In genomic region chr12:122851820-122852219, GRCh38 we compare ENCODE assay signal across 12 cellular contexts. TPM values are rescaled to one million over a fixed set of nuclear protein-coding genes. Genes with fewer than 3 reads are reported as not detected.
DNase-seq lines count a peak whose midpoint lies in the region; ATAC-seq and TF ChIP-seq lines count a peak whose summit lies in the region.
"Had no signal": no experiment of that assay in that cellular context is flagged by ENCODE, and none has a peak within 500 bp of the region (broad histone marks: within the 10 kb centered on the region; RNA-seq: fewer than 3 reads in every experiment).

No MANE protein-coding gene starts in this region.

- POLR2A ChIA-PET in AG04450 (lab: Yijun Ruan, JAX) (interaction anchor here (0.5 to 0.8 kb wide), 2 partner anchors 15 to 18 kb away, joined by 3 read pairs; no protein-coding TSS in a partner anchor), PC-9 (lab: Charles Lee; ENCODE audit: unreplicated experiment) (no interaction called here)

- no peak overlapping the region for H3K4me3 ChIP-seq in AG04450 (ENCODE audit: low read depth, low read length)
- no peak overlapping the region for H3K4me3 ChIP-seq in PC-9
- H3K4me3 ChIP-seq in epithelial cell of esophagus (ENCODE audit: low read length): no peak overlapping the region
- H3K4me3 ChIP-seq: neural progenitor cell had no signal

- H3F3A ChIP-seq in PC-9 (ENCODE audit: insufficient read depth, low read depth): peaks cover 6% of the 10 kb centered on the region; the same call in 1 of the 2 replicates

- BruUV-seq in PC-9 (replicated peaks; lab: Mats Ljungman, UMichigan): no TSS peak

- H3K4me1 ChIP-seq in PC-9 (replicated peaks; ENCODE audit: insufficient read depth): no peaks in the 10 kb centered on the region
- H3K4me1 ChIP-seq: neural progenitor cell had no signal

- no peak overlapping the region for H2AFZ ChIP-seq in PC-9
- H2AFZ ChIP-seq: neural progenitor cell had no signal

- H3K9me3 ChIP-seq in AG04450 (ENCODE audit: control insufficient read depth, insufficient read depth, low read length) (no peaks in the 10 kb centered on the region; the same call in 1 of the 2 replicates), PC-9 (ENCODE audit: insufficient read depth, low read depth) (no peaks in the 10 kb centered on the region)

- H3K27me3 ChIP-seq in AG04450 (ENCODE audit: control insufficient read depth, insufficient read depth, low read length) (no peaks in the 10 kb centered on the region), PC-9 (ENCODE audit: insufficient read depth, low read depth) (no peaks in the 10 kb centered on the region)
- H3K27me3 ChIP-seq: neural progenitor cell had no signal

- DNase-seq in AG04450 (ENCODE audit: low read depth, low spot score): peak; percentile 57
- peak; percentile 50 to 55 for DNase-seq in PC-9
- DNase-seq in epithelial cell of esophagus (ENCODE audit: low read depth): peak; percentile 95
- DNase-seq in myocyte (ENCODE audit: low read depth): peak; percentile 64
- DNase-seq in NCI-H1048 (lab: John Stamatoyannopoulos, UW): no peak
- no peak for DNase-seq in NCI-H82 (lab: John Stamatoyannopoulos, UW)
- DNase-seq: activated effector memory CD4-positive, alpha-beta T cell treated with Interleukin-2 at 50 U/mL for 16 hours; GOT3 had no signal

- intact Hi-C loops in PC-9 (cut with micrococcal nuclease; ENCODE audit: unreplicated experiment): no loop called here

- H3K4me2 ChIP-seq in PC-9: no peak overlapping the region
- H3K4me2 ChIP-seq: neural progenitor cell had no signal

- H3K36me3 ChIP-seq in PC-9 (ENCODE audit: low read depth): no peaks in the 10 kb centered on the region
- H3K36me3 ChIP-seq: neural progenitor cell had no signal

- no peaks in the 10 kb centered on the region for H3K79me2 ChIP-seq in PC-9 (ENCODE audit: low read depth)

- no peaks in the 10 kb centered on the region for H3K9me2 ChIP-seq in PC-9 (ENCODE audit: insufficient read depth)

- H4K20me1 ChIP-seq in PC-9 (ENCODE audit: insufficient read depth): no peaks in the 10 kb centered on the region

- CTCF ChIA-PET in AG04450 (lab: Charles Lee): no interaction called here
- CTCF ChIA-PET in PC-9 (lab: Charles Lee): interaction anchor here (0.8 kb wide), 1 partner anchor 20 kb away, joined by 4 read pairs; no protein-coding TSS in a partner anchor

- ATAC-seq in HG02642 (IDR thresholded peaks at IDR 0.05; ENCODE audit: poor library complexity, unreplicated experiment): no peak
- no peak for ATAC-seq in HG03432 (IDR thresholded peaks at IDR 0.05; ENCODE audit: unreplicated experiment)
- ATAC-seq: CD8-positive, alpha-beta T cell had no signal

- TF ChIP-seq CTCF in AG04450 (IDR thresholded peaks at IDR 0.05; ENCODE audit: low read depth, low read length) (no peak), PC-9 (conservative IDR thresholded peaks at IDR 0.05) (no peak), epithelial cell of esophagus (IDR thresholded peaks at IDR 0.05; ENCODE audit: insufficient read depth, low read depth, low read length, missing control alignments) (no peak)

- H3K27ac ChIP-seq in AG04450 (ENCODE audit: low read depth, low read length) (peak overlapping the region; percentile 58), PC-9 (no peak overlapping the region)
- H3K27ac ChIP-seq: neural progenitor cell had no signal

RNA-seq across cellular contexts. Expression of gene HIP1R, which starts 16.6 kb away (rescaled TPM):
- 7.2 and 10.7 TPM in 2 replicates for polyA plus RNA-seq in AG04450 (2011; rRNA removed)
- polyA minus RNA-seq in AG04450 (2011; rRNA and poly(A)+ RNA removed): 11.3 and 20.1 TPM in 2 replicates
- 33.1 and 47.4 TPM in 2 replicates for total RNA-seq in PC-9 (2021)
- total RNA-seq in myocyte: 10.0 and 25.0 TPM in 2 replicates
- polyA plus RNA-seq in myocyte (2012): 12.1 TPM

RNA-seq across cellular contexts. Expression of gene VPS37B, which starts 44.1 kb away (rescaled TPM):
- 23.9 and 24.5 TPM in 2 replicates for polyA plus RNA-seq in AG04450 (2011; rRNA removed)
- polyA minus RNA-seq in AG04450 (2011; rRNA and poly(A)+ RNA removed): 16.0 and 17.6 TPM in 2 replicates
- 51.4 and 53.5 TPM in 2 replicates for total RNA-seq in PC-9 (2021)
- total RNA-seq in myocyte: 82.4 and 86.7 TPM in 2 replicates
- 51.3 TPM for polyA plus RNA-seq in myocyte (2012)

Comparison
In these comparisons a context has a peak if more than half of its experiments do, and no peak if none do; other contexts are left out.
1. DNase-seq: peak in AG04450 (single experiment), PC-9 (2 of 2), epithelial cell of esophagus (single experiment) and myocyte (single experiment); none in NCI-H1048 (single experiment) and NCI-H82 (single experiment).